In genomic region chr7:13841284-13841683, GRCh38 we compare ENCODE assay signal across 13 cellular contexts.
DNase-seq lines count a peak whose midpoint lies in the region; ATAC-seq and TF ChIP-seq lines count a peak whose summit lies in the region.
"Had no signal": no experiment of that assay in that cellular context is flagged by ENCODE, and none has a peak within 500 bp of the region (broad histone marks: within the 10 kb centered on the region; RNA-seq: fewer than 3 reads in every experiment).

No MANE protein-coding gene starts in this region.

- no peak overlapping the region for H3K9ac ChIP-seq in neural progenitor cell
- H3K9ac ChIP-seq: BLaER1 treated with 17β-estradiol and CSF1 and Interleukin-3, amounts not matched to agents 10 nM and 100 nM had no signal

- H3K4me1 ChIP-seq in hepatocyte (ENCODE audit: insufficient read depth) (peaks cover 9% of the 10 kb centered on the region), neural progenitor cell (peaks cover 34% of the 10 kb centered on the region)

- H3K4me2 ChIP-seq in hepatocyte: no peak overlapping the region
- no peak overlapping the region for H3K4me2 ChIP-seq in neural progenitor cell
- H3K4me2 ChIP-seq: BLaER1 treated with 17β-estradiol and CSF1 and Interleukin-3, amounts not matched to agents 10 nM and 100 nM had no signal

- no peaks in the 10 kb centered on the region for H3K79me2 ChIP-seq in hepatocyte
- H3K79me2 ChIP-seq in neural progenitor cell (ENCODE audit: low read depth): no peaks in the 10 kb centered on the region

- ATAC-seq in GM19023 (IDR thresholded peaks at IDR 0.05; ENCODE audit: unreplicated experiment): no peak
- ATAC-seq in GM18861 (IDR thresholded peaks at IDR 0.05; ENCODE audit: unreplicated experiment): no peak
- ATAC-seq: GM12878 had no signal

- peaks cover 14% of the 10 kb centered on the region for H3K4me1 Mint-ChIP-seq in neural progenitor cell
- H3K4me1 Mint-ChIP-seq: CD4-positive, CD25-positive, alpha-beta regulatory T cell had no signal

- H3K27me3 Mint-ChIP-seq in neural progenitor cell (ENCODE audit: insufficient read depth, low read depth): peaks cover 3% of the 10 kb centered on the region

- no peaks in the 10 kb centered on the region for H3K36me3 ChIP-seq in hepatocyte (replicated peaks; ENCODE audit: insufficient read depth, low read depth)
- H3K36me3 ChIP-seq in neural progenitor cell: no peaks in the 10 kb centered on the region
- H3K36me3 ChIP-seq: BLaER1 treated with 17β-estradiol and CSF1 and Interleukin-3, amounts not matched to agents 10 nM and 100 nM had no signal

- no peaks in the 10 kb centered on the region for H3K9me2 ChIP-seq in hepatocyte (replicated peaks; ENCODE audit: insufficient read depth)

- no peak overlapping the region for H3K27ac Mint-ChIP-seq in neural progenitor cell
- H3K27ac Mint-ChIP-seq: CD4-positive, CD25-positive, alpha-beta regulatory T cell had no signal

- TF ChIP-seq CTCF in hepatocyte (IDR thresholded peaks at IDR 0.05; ENCODE audit: poor library complexity): no peak
- TF ChIP-seq CTCF in neural progenitor cell (IDR thresholded peaks at IDR 0.05): no peak

- peaks cover 7% of the 10 kb centered on the region for H3K9me3 Mint-ChIP-seq in neural progenitor cell
- H3K9me3 Mint-ChIP-seq: H9 had no signal

- H3K4me3 ChIP-seq in hepatocyte (no peak overlapping the region), neural progenitor cell (no peak overlapping the region)
- H3K4me3 ChIP-seq: BLaER1 treated with 17β-estradiol and CSF1 and Interleukin-3, amounts not matched to agents 10 nM and 100 nM; GM12878 had no signal

- H3K4me3 Mint-ChIP-seq in neural progenitor cell: no peak overlapping the region
- H3K4me3 Mint-ChIP-seq: CD4-positive, CD25-positive, alpha-beta regulatory T cell; H9 had no signal

- H3K27ac ChIP-seq in hepatocyte (no peak overlapping the region), neural progenitor cell (peak overlapping the region; percentile 30)
- H3K27ac ChIP-seq: BLaER1 treated with 17β-estradiol and CSF1 and Interleukin-3, amounts not matched to agents 10 nM and 100 nM had no signal

- peaks cover 2% of the 10 kb centered on the region for H3K36me3 Mint-ChIP-seq in neural progenitor cell
- H3K36me3 Mint-ChIP-seq: CD4-positive, CD25-positive, alpha-beta regulatory T cell had no signal

- peaks cover 9% of the 10 kb centered on the region for H3F3A ChIP-seq in neural progenitor cell (ENCODE audit: low read depth)

- WGBS in hepatocyte (ENCODE audit: low lambda C conversion rate, missing lambda C conversion rate): 79% methylated on average over 2 of the region's 2 CpGs

- H4K20me1 ChIP-seq in hepatocyte (ENCODE audit: insufficient read depth, poor library complexity, severe bottlenecking): no peaks in the 10 kb centered on the region
- no peaks in the 10 kb centered on the region for H4K20me1 ChIP-seq in neural progenitor cell (ENCODE audit: low read depth)
- H4K20me1 ChIP-seq: BLaER1 treated with 17β-estradiol and CSF1 and Interleukin-3, amounts not matched to agents 10 nM and 100 nM had no signal

- H2AFZ ChIP-seq in hepatocyte: no peak overlapping the region
- no peak overlapping the region for H2AFZ ChIP-seq in neural progenitor cell (replicated peaks)

- H3K27me3 ChIP-seq in hepatocyte (no peaks in the 10 kb centered on the region), neural progenitor cell (no peaks in the 10 kb centered on the region)

- no peaks in the 10 kb centered on the region for H3K9me3 ChIP-seq in hepatocyte (ENCODE audit: low read depth)
- no peaks in the 10 kb centered on the region for H3K9me3 ChIP-seq in neural progenitor cell (ENCODE audit: low read depth)
- H3K9me3 ChIP-seq: BLaER1 treated with 17β-estradiol and CSF1 and Interleukin-3, amounts not matched to agents 10 nM and 100 nM had no signal

- DNase-seq in DMS53 treated with DMSO at 0.1 percent for 48 hours (lab: John Stamatoyannopoulos, UW; ENCODE audit: unreplicated experiment) (peak; percentile 54), NCI-H69 (lab: John Stamatoyannopoulos, UW) (peak; percentile 34), hepatocyte (ENCODE audit: low spot score) (peak; percentile 23), neural progenitor cell (ENCODE audit: low spot score) (no peak), epidermal melanocyte (ENCODE audit: insufficient read length, low spot score) (no peak)
- DNase-seq: ACHN; CD4-positive, CD25-positive, alpha-beta regulatory T cell; DMS79; H9 had no signal

Comparison
In these comparisons a context has a peak if more than half of its experiments do, and no peak if none do; other contexts are left out.
1. DNase-seq: peak in DMS53 treated with DMSO at 0.1 percent for 48 hours (single experiment), NCI-H69 (single experiment) and hepatocyte (single experiment); none in neural progenitor cell (single experiment) and epidermal melanocyte (single experiment).